In the genomic region with DNA sequence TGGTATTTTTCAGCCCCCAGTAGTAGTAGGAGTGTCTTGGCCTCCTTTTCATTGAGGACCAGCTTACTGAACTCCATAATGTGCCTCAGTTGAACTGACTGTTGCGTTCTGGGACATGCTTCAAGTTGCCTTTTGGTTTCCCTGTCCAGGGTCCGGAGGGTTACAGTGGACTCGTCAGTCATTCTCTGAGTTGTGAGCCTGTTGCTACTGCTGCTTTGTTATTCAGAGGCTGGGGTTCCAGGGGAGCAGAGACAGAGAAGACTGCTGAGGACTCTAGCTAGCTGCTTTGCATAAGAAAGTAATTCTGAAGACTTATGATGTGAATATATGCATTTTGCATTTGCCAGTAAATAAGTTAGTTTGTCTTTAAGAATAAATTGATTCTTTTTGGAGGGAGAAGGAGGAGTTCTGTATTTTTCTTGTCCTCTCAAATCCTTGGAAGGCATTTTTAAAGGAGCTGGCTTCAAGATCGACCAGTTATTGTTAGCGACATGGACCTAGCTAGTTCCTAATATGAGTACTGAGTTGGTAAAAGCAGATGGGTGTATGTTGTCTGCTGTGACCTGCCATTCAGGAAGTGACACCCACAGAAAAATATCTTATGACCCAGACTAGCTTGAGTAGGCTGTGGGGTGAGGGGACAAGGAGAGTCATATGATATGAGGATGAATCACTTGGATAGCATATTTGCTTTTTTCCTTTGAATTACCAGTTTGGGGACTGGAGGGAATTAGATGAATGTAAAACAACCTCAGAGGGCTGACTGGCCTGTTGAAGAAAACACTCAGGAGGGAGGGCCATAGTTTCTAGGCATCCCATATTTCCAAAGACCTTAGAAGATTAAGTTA, we compare ENCODE assay signal across 8 cellular contexts. TPM values are rescaled to one million over a fixed set of nuclear protein-coding genes. Genes with fewer than 3 reads are reported as not detected.
DNase-seq lines count a peak whose midpoint lies in the region; ATAC-seq, FAIRE-seq and TF ChIP-seq lines count a peak whose summit lies in the region.

No MANE protein-coding gene starts in this region.

- H3K4me3 ChIP-seq in RWPE2 (ENCODE audit: severe bottlenecking) (no peak overlapping the region), bronchial epithelial cell (ENCODE audit: low read depth, low read length) (no peak overlapping the region), stomach (no peak overlapping the region)

- intact Hi-C loops in stomach (cut with DNase I; ENCODE audit: low total_unique reads): no loop called here

- H3K27me3 ChIP-seq in RWPE2 (ENCODE audit: insufficient read depth, poor library complexity, severe bottlenecking): no peaks in the 10 kb centered on the region
- no peaks in the 10 kb centered on the region for H3K27me3 ChIP-seq in bronchial epithelial cell (ENCODE audit: control insufficient read depth, insufficient read depth, low read length)
- H3K27me3 ChIP-seq in stomach: no peaks in the 10 kb centered on the region

- FAIRE-seq in bronchial epithelial cell (lab: Jason Lieb, UNC): no peak

- H3K4me1 ChIP-seq in RWPE2 (ENCODE audit: insufficient read depth, poor library complexity, severe bottlenecking) (peaks cover 59% of the 10 kb centered on the region), stomach (peaks cover 0 to 30% (median 10%) of the 10 kb centered on the region in 4 donors)

- DNase-seq in activated T-cell treated with anti-CD3 and anti-CD28 coated beads for 48 hours (ENCODE audit: low read depth): peak; percentile 9
- no peak for DNase-seq in activated T-cell treated with anti-CD3 and anti-CD28 coated beads for 4 hours
- peak; percentile 65 for DNase-seq in RWPE2 (ENCODE audit: low spot score)
- peak; percentile 97 for DNase-seq in bronchial epithelial cell (ENCODE audit: low read depth)
- peak; percentile 92 for DNase-seq in kidney tubule cell (ENCODE audit: low spot score)
- no peak for DNase-seq in stomach
- no peak for DNase-seq in NCI-H1048 (lab: John Stamatoyannopoulos, UW)

- TF ChIP-seq CTCF in RWPE2 (IDR thresholded peaks at IDR 0.05; ENCODE audit: poor library complexity, severe bottlenecking): no peak
- TF ChIP-seq CTCF in bronchial epithelial cell (IDR thresholded peaks at IDR 0.05; ENCODE audit: insufficient read depth, low read length, severe bottlenecking): no peak
- no peak for TF ChIP-seq CTCF in stomach (IDR thresholded peaks at IDR 0.05)

- no peak for TF ChIP-seq EP300 in stomach (IDR thresholded peaks at IDR 0.05)

- no peak for TF ChIP-seq POLR2A in stomach (IDR thresholded peaks at IDR 0.05)

- H3K36me3 ChIP-seq in RWPE2 (ENCODE audit: low read depth) (peaks cover 85% of the 10 kb centered on the region), bronchial epithelial cell (ENCODE audit: control insufficient read depth, insufficient read depth, low read length) (peaks cover 8% of the 10 kb centered on the region), stomach (peaks cover 14 to 64% (median 55%) of the 10 kb centered on the region in 4 donors)

- H3K9me3 ChIP-seq in RWPE2 (ENCODE audit: severe bottlenecking) (no peaks in the 10 kb centered on the region), stomach (no peaks in the 10 kb centered on the region)

- WGBS in stomach, 5 donors: 72 to 86% (median 78%) methylated on average over 5 of the region's 5 CpGs

- ATAC-seq in HG03025 (IDR thresholded peaks at IDR 0.05; ENCODE audit: low FRiP score, unreplicated experiment) (peak; percentile 95), RWPE2 (ENCODE audit: low read depth) (peak; percentile 79)

- H3K27ac ChIP-seq in RWPE2 (ENCODE audit: poor library complexity, severe bottlenecking) (peak overlapping the region; percentile 99), stomach (peak overlapping the region in 4 of 5 donors; percentile 30 to 63 (median 40))

RNA-seq across cellular contexts. Expression of a gene that starts 8.3 kb away (rescaled TPM):
- 25.5 and 33.7 TPM in 2 replicates for total RNA-seq in bronchial epithelial cell
- total RNA-seq in stomach: 10 to 100 TPM in 4 of 5 donors, 1 to 10 TPM in 1; 9.1 to 13.6 (median 10.5) TPM
- 1 to 10 TPM; 4.2 to 8.8 (median 7.8) TPM for polyA plus RNA-seq in stomach

RNA-seq across cellular contexts. Expression of a gene that starts 15.5 kb away (rescaled TPM):
- total RNA-seq in bronchial epithelial cell (7.1 and 9.0 TPM in 2 replicates), stomach (10 to 100 TPM in 1 of 5 donors, 1 to 10 TPM in 1, not detected in 3; 5.5 to 19.8 TPM)
- polyA plus RNA-seq in stomach: 10 to 100 TPM in 1 of 3 donors, 1 to 10 TPM in 2; 4.3 to 12.4 (median 6.8) TPM

RNA-seq across cellular contexts. Expression of a gene that starts 38.3 kb away (rescaled TPM):
- 89.2 and 99.3 TPM in 2 replicates for total RNA-seq in bronchial epithelial cell
- total RNA-seq in stomach: 10 to 100 TPM in 4 of 5 donors, 1 to 10 TPM in 1; 2.3 to 24.6 (median 12.1) TPM
- 10 to 100 TPM; 16.7 to 38.2 (median 23.5) TPM for polyA plus RNA-seq in stomach

RNA-seq across cellular contexts. Expression of a gene that starts 59.3 kb away (rescaled TPM):
- total RNA-seq in bronchial epithelial cell: under 0.01 TPM in 1 of 2 replicates, not detected in the other
- total RNA-seq in stomach: not detected
- polyA plus RNA-seq in stomach: not detected

Comparison
In these comparisons a context has a peak if more than half of its experiments do, and no peak if none do; other contexts are left out.
1. DNase-seq: peak in activated T-cell treated with anti-CD3 and anti-CD28 coated beads for 48 hours (single experiment), RWPE2 (single experiment), bronchial epithelial cell (single experiment) and kidney tubule cell (single experiment); none in activated T-cell treated with anti-CD3 and anti-CD28 coated beads for 4 hours (single experiment), stomach (single experiment) and NCI-H1048 (single experiment).